In the genomic region with DNA sequence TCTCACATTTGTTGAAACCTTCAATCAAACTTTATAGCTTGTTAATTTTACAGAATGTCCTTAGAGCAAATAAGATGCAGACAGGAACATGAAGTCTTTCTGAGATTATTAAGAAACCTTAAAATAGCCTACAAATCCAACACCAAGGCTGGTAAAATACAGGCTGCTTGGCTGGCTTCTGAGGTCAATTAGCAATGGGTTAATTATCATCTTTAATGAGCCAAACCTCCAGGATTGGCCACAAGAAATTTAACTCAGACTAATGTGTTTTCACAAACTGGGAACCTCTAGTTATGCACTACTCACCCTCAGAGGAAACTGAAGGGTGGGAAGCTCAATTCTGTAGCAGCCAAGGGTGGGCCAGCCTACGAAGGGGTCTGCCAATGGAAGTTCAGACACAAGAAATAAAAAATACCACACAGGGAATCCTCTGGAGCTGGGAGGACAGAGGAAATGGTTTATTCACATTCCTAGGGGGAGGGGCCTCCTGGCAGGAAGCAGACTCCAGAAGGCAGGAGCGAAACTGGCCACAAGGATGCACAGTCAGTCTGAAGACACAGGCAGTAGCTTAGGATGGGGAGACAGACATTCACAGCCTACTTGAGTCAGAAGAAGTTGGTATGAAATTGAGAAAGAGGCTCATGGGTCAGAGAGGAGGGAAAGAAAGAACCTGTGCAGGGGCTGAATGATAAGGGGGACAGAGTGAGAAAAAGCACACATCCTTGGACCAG, we compare ENCODE assay signal across 9 cellular contexts. TPM values are rescaled to one million over a fixed set of nuclear protein-coding genes. Genes with fewer than 3 reads are reported as not detected.
DNase-seq lines count a peak whose midpoint lies in the region; ATAC-seq and TF ChIP-seq lines count a peak whose summit lies in the region.
"Had no signal": no experiment of that assay in that cellular context is flagged by ENCODE, and none has a peak within 500 bp of the region (broad histone marks: within the 10 kb centered on the region; RNA-seq: fewer than 3 reads in every experiment).

No MANE protein-coding gene starts in this region.

- no peaks in the 10 kb centered on the region for H3K79me1 ChIP-seq in H9 (ENCODE audit: insufficient read depth, low read depth, low read length, poor library complexity, severe bottlenecking)

- no peak overlapping the region for H3K4ac ChIP-seq in H9 (ENCODE audit: low read depth, low read length)

- no peak overlapping the region for H3K9ac ChIP-seq in H9 (ENCODE audit: extremely low read depth, insufficient read length, low read length)
- no peak overlapping the region for H3K9ac ChIP-seq in subcutaneous abdominal adipose tissue (ENCODE audit: low read length in 5 of 5)

- peaks cover 6% of the 10 kb centered on the region; the same call in 1 of the 2 replicates for H3K4me1 ChIP-seq in H9 (ENCODE audit: insufficient read depth, low read length)
- H3K4me1 ChIP-seq in subcutaneous abdominal adipose tissue (ENCODE audit: control insufficient read depth in 5 of 5, insufficient read depth in 5 of 5, low read length in 5 of 5) = peaks cover 18 to 65% (median 60%) of the 10 kb centered on the region in 5 donors

- no peak overlapping the region for H3K4me3 ChIP-seq in subcutaneous abdominal adipose tissue (ENCODE audit: low read depth in 1 of 5, low read length in 5 of 5)

- H3K27ac Mint-ChIP-seq in H9 (peak overlapping the region; percentile 30 to 56 (median 35); a peak in 3 of 7 replicates), Calu3 (ENCODE audit: unreplicated experiment) (no peak overlapping the region), CD14-positive monocyte (peak overlapping the region in 1 of 7 donors; percentile 30)
- peak overlapping the region; percentile 97 for H3K27ac Mint-ChIP-seq in activated naive CD8-positive, alpha-beta T cell treated with anti-CD3 and anti-CD28 coated beads, Interleukin-2, amount 10 ng/mL, durations not matched to agents 7 days and 5 days

- H2BK20ac ChIP-seq in H9 (ENCODE audit: low read depth, low read length, poor library complexity, severe bottlenecking) = no peak overlapping the region

- H2AK5ac ChIP-seq in H9 (ENCODE audit: insufficient read length, low read length) = no peak overlapping the region

- H4K5ac ChIP-seq in H9 (ENCODE audit: insufficient read length, low read depth, low read length) = no peak overlapping the region

- CTCF ChIA-PET in Calu3 (lab: Charles Lee) = interaction anchor here (0.9 kb wide), 1 partner anchor 33 kb away, joined by 4 read pairs; no protein-coding TSS in a partner anchor

- H4K20me1 ChIP-seq in H9 (ENCODE audit: control insufficient read depth, insufficient read depth, insufficient read length) = no peaks in the 10 kb centered on the region

- no peak overlapping the region for H3K56ac ChIP-seq in H9 (ENCODE audit: insufficient read length, low read depth, low read length)

- H4K8ac ChIP-seq in H9 (replicated peaks; ENCODE audit: insufficient read length, low read depth, low read length) = no peak overlapping the region

- H3K14ac ChIP-seq in H9 (ENCODE audit: insufficient read depth, low read length) = no peak overlapping the region

- no TSS peak for BruUV-seq in Calu3 (replicated peaks; lab: Mats Ljungman, UMichigan)

- no peak overlapping the region for H2BK12ac ChIP-seq in H9 (ENCODE audit: insufficient read length, low read depth, low read length)

- no peak overlapping the region for H2AFZ ChIP-seq in H9 (ENCODE audit: low read length)

- H3K4me2 ChIP-seq in H9 (ENCODE audit: insufficient read depth, insufficient read length, low read length) = no peak overlapping the region

- H2BK15ac ChIP-seq in H9 (ENCODE audit: low read depth, low read length) = no peak overlapping the region

- WGBS in H9 (ENCODE audit: extremely low coverage, insufficient read length, low lambda C conversion rate) = no CpG with 5 or more reads among the region's 2 CpGs

- no peaks in the 10 kb centered on the region for H3K79me2 ChIP-seq in H9 (ENCODE audit: insufficient read depth, low read length)

- H3K9me3 ChIP-seq in H9 (ENCODE audit: control insufficient read depth, low read depth, low read length) (no peaks in the 10 kb centered on the region), subcutaneous abdominal adipose tissue (ENCODE audit: control insufficient read depth in 5 of 5, low read length in 5 of 5) (no peaks in the 10 kb centered on the region)

- peaks cover 0 to 8% (median 0%) of the 10 kb centered on the region in 5 donors for H3K36me3 ChIP-seq in subcutaneous abdominal adipose tissue (ENCODE audit: control insufficient read depth in 5 of 5, insufficient read depth in 5 of 5, low read length in 5 of 5)

- TF ChIP-seq CTCF in H9 (conservative IDR thresholded peaks at IDR 0.05) (peak; percentile 39; the same call in 2 of the 3 replicates), Calu3 (IDR thresholded peaks at IDR 0.05; ENCODE audit: unreplicated experiment) (no peak), CD14-positive monocyte (IDR thresholded peaks at IDR 0.05) (no peak)

- H2BK5ac ChIP-seq in H9 (ENCODE audit: insufficient read length, low read length) = no peak overlapping the region

- H3K36me3 Mint-ChIP-seq in H9 (ENCODE audit: insufficient read depth in 1 of 3, low read depth in 3 of 3) = peaks cover 0 to 2% (median 0%) of the 10 kb centered on the region in 3 experiments; a peak in 1 of 7 replicates
- peaks cover 19% of the 10 kb centered on the region for H3K36me3 Mint-ChIP-seq in activated naive CD8-positive, alpha-beta T cell treated with anti-CD3 and anti-CD28 coated beads, Interleukin-2, amount 10 ng/mL, durations not matched to agents 7 days and 5 days
- H3K36me3 Mint-ChIP-seq in Calu3 (ENCODE audit: insufficient read depth, unreplicated experiment) = peaks cover 14% of the 10 kb centered on the region
- peaks cover 23 to 30% of the 10 kb centered on the region in 2 donors for H3K36me3 Mint-ChIP-seq in CD14-positive monocyte

- H3K23ac ChIP-seq in H9 (ENCODE audit: insufficient read length, low read depth, low read length) = no peak overlapping the region

- peak; percentile 59 for DNase-seq in 8988T
- peak; percentile 81 for DNase-seq in H9
- no peak for DNase-seq in activated naive CD8-positive, alpha-beta T cell treated with anti-CD3 and anti-CD28 coated beads, Interleukin-2, amount 10 ng/mL, durations not matched to agents 7 days and 5 days
- DNase-seq in iPS DF 4.7 (ENCODE audit: extremely low read depth, low spot score) = peak; percentile 62
- DNase-seq in Calu3 = no peak
- DNase-seq in activated CD8-positive, alpha-beta memory T cell treated with anti-CD3 and anti-CD28 coated beads, Interleukin-2, amount 50 U/mL, for 4 hours = no peak
- DNase-seq in CD14-positive monocyte (ENCODE audit: low spot score) = no peak

- H3K18ac ChIP-seq in H9 (ENCODE audit: insufficient read length, low read depth, low read length) = no peak overlapping the region

- POLR2A ChIA-PET in activated naive CD8-positive, alpha-beta T cell treated with anti-CD3 and anti-CD28 coated beads, Interleukin-2, amount 10 ng/mL, durations not matched to agents 7 days and 5 days (lab: Charles Lee) = interaction anchor here (0.7 to 1.4 kb wide), 6 partner anchors 10 to 181 kb away, joined by 3 to 7 read pairs (median 3); no protein-coding TSS in a partner anchor

- no peaks in the 10 kb centered on the region for H3K27me3 ChIP-seq in H9 (ENCODE audit: insufficient read depth, low read length)
- H3K27me3 ChIP-seq in subcutaneous abdominal adipose tissue (ENCODE audit: control insufficient read depth in 5 of 5, insufficient read depth in 4 of 5, low read length in 5 of 5) = no peaks in the 10 kb centered on the region

- H2BK120ac ChIP-seq in H9 (ENCODE audit: low read depth, low read length, poor library complexity, severe bottlenecking) = no peak overlapping the region

- no peak overlapping the region for H3K27ac ChIP-seq in H9 (ENCODE audit: insufficient read length, low read depth, low read length)
- peak overlapping the region; percentile 14 for H3K27ac ChIP-seq in subcutaneous abdominal adipose tissue (ENCODE audit: low read depth, low read length)
- H3K27ac ChIP-seq: epithelial cell of prostate had no signal

- intact Hi-C loops in Calu3 (cut with micrococcal nuclease; ENCODE audit: unreplicated experiment) = no loop called here
- intact Hi-C loops in CD14-positive monocyte (cut with micrococcal nuclease) = no loop called here

- H3K27me3 Mint-ChIP-seq in H9 (ENCODE audit: low read depth) (no peaks in the 10 kb centered on the region), Calu3 (ENCODE audit: unreplicated experiment) (no peaks in the 10 kb centered on the region), CD14-positive monocyte (ENCODE audit: low read depth in 3 of 3) (peaks cover 9 to 22% (median 17%) of the 10 kb centered on the region in 3 donors)
- H3K27me3 Mint-ChIP-seq in activated naive CD8-positive, alpha-beta T cell treated with anti-CD3 and anti-CD28 coated beads, Interleukin-2, amount 10 ng/mL, durations not matched to agents 7 days and 5 days = no peaks in the 10 kb centered on the region

- no peak overlapping the region for H3T11ph ChIP-seq in H9 (ENCODE audit: low read length)

- no peak for ATAC-seq in activated naive CD8-positive, alpha-beta T cell treated with anti-CD3 and anti-CD28 coated beads, Interleukin-2, amount 10 ng/mL, durations not matched to agents 7 days and 5 days (ENCODE audit: low read depth)

- H3K4me1 Mint-ChIP-seq in H9 (peaks cover 33 to 40% of the 10 kb centered on the region in 2 experiments), Calu3 (ENCODE audit: low read depth, unreplicated experiment) (peaks cover 11% of the 10 kb centered on the region), CD14-positive monocyte (peaks cover 50% of the 10 kb centered on the region)
- peaks cover 57% of the 10 kb centered on the region for H3K4me1 Mint-ChIP-seq in activated naive CD8-positive, alpha-beta T cell treated with anti-CD3 and anti-CD28 coated beads, Interleukin-2, amount 10 ng/mL, durations not matched to agents 7 days and 5 days

- H4K91ac ChIP-seq in H9 (ENCODE audit: insufficient read length, low read depth, low read length) = no peak overlapping the region

- H3K4me3 Mint-ChIP-seq in H9 (0 out of 5 replicates have a peak overlapping the region, but pooled peaks of 1 of the 2 experiments have one; percentile 21), Calu3 (ENCODE audit: low read depth, unreplicated experiment) (no peak overlapping the region), CD14-positive monocyte (no peak overlapping the region)
- peak overlapping the region; percentile 90 for H3K4me3 Mint-ChIP-seq in activated naive CD8-positive, alpha-beta T cell treated with anti-CD3 and anti-CD28 coated beads, Interleukin-2, amount 10 ng/mL, durations not matched to agents 7 days and 5 days

- H3K23me2 ChIP-seq in H9 (ENCODE audit: insufficient read length, low read depth, low read length, poor library complexity, severe bottlenecking) = no peaks in the 10 kb centered on the region

- H3K9me3 Mint-ChIP-seq in H9 (no peaks in the 10 kb centered on the region), Calu3 (ENCODE audit: low read depth, unreplicated experiment) (no peaks in the 10 kb centered on the region), CD14-positive monocyte (peaks cover 0 to 5% (median 0%) of the 10 kb centered on the region in 7 donors)
- no peaks in the 10 kb centered on the region for H3K9me3 Mint-ChIP-seq in activated naive CD8-positive, alpha-beta T cell treated with anti-CD3 and anti-CD28 coated beads, Interleukin-2, amount 10 ng/mL, durations not matched to agents 7 days and 5 days

RNA-seq across cellular contexts. Expression of gene HIC1, which starts 36.1 kb away (rescaled TPM):
- total RNA-seq in H9 (2021) = 1.8 and 2.7 TPM in 2 replicates
- 10 to 100 TPM; 62.1 to 64.3 TPM for total RNA-seq in activated naive CD8-positive, alpha-beta T cell treated with anti-CD3 and anti-CD28 coated beads, Interleukin-2, amount 10 ng/mL, durations not matched to agents 7 days and 5 days
- total RNA-seq in Calu3 (2022) = 0.61 and 1.2 TPM in 2 replicates
- under 1 TPM; 0.13 to 0.30 TPM for polyA plus RNA-seq in CD14-positive monocyte

RNA-seq across cellular contexts. Expression of gene OVCA2, which starts 49.1 kb away (rescaled TPM):
- 24.2 and 24.6 TPM in 2 replicates for total RNA-seq in H9 (2021)
- total RNA-seq in activated naive CD8-positive, alpha-beta T cell treated with anti-CD3 and anti-CD28 coated beads, Interleukin-2, amount 10 ng/mL, durations not matched to agents 7 days and 5 days = 10 to 100 TPM; 32.0 to 35.5 TPM
- total RNA-seq in Calu3 (2022) = 21.0 and 22.1 TPM in 2 replicates
- 10 to 100 TPM; 69.1 to 94.9 TPM for polyA plus RNA-seq in CD14-positive monocyte

Comparison
In these comparisons a context has a peak if more than half of its experiments do, and no peak if none do; other contexts are left out.
1. DNase-seq: peak in 8988T (single experiment), H9 (single experiment) and iPS DF 4.7 (single experiment); none in activated naive CD8-positive, alpha-beta T cell treated with anti-CD3 and anti-CD28 coated beads, Interleukin-2, amount 10 ng/mL, durations not matched to agents 7 days and 5 days (single experiment), Calu3 (single experiment), activated CD8-positive, alpha-beta memory T cell treated with anti-CD3 and anti-CD28 coated beads, Interleukin-2, amount 50 U/mL, for 4 hours (single experiment) and CD14-positive monocyte (single experiment).
2. RNA of gene HIC1, which starts 36.1 kb away (total RNA-seq): 62.1 to 64.3 TPM in activated naive CD8-positive, alpha-beta T cell treated with anti-CD3 and anti-CD28 coated beads, Interleukin-2, amount 10 ng/mL, durations not matched to agents 7 days and 5 days; 1.8 to 2.7 TPM in H9 and 0.61 to 1.2 TPM in Calu3; every median in the first group is over 10 times any median in the second.